17 cellular contexts compared by ENCODE assay signal in the genomic region with DNA sequence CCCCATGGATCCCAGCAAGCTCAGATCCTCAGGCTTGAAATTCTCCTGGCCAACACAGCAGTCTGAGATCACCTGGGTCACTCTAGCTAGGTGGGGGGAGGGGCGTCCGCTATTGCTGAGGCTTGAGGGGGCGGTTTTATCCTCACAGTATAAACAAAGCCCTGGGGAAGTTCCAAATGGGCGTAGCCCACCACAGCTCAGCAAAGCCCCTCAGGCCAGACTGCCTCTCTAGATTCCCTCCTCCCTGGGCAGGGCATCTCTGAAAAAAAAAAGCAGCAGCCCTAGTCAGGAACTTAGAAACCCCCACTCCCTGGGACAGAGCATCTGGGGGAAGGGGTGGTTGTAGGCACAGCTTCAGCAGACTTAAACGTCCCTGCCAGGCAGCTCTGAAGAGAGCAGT. TPM values are rescaled to one million over a fixed set of nuclear protein-coding genes. Genes with fewer than 3 reads are reported as not detected.
"Had no signal": no experiment of that assay in that cellular context is flagged by ENCODE, and none has a peak within 500 bp of the region (broad histone marks: within the 10 kb centered on the region; RNA-seq: fewer than 3 reads in every experiment).

No MANE protein-coding gene starts in this region.

- H3K9me3 ChIP-seq: adrenal gland, colonic mucosa had no signal

- H3K4me1 ChIP-seq: adrenal gland, colonic mucosa, heart left ventricle had no signal

- DNase-seq: activated CD4-positive, alpha-beta T cell treated with anti-CD3 and anti-CD28 coated beads, Interleukin-2, amount 10 ng/mL, durations not matched to agents 7 days and 5 days; activated CD4-positive, CD25-positive, alpha-beta regulatory T cell; activated CD8-positive, alpha-beta memory T cell treated with anti-CD3 and anti-CD28 coated beads for 24 hours; activated naive CD4-positive, alpha-beta T cell treated with anti-CD3 and anti-CD28 coated beads, Interleukin-2, amount 50 U/mL, for 16 hours; activated T-cell treated with anti-CD3 and anti-CD28 coated beads for 4 hours; adrenal gland; colonic mucosa; effector CD4-positive, alpha-beta T cell; foreskin melanocyte; natural killer cell; stimulated activated CD4-positive, alpha-beta T cell treated with anti-CD3 and anti-CD28 coated beads, Interleukin-12 subunit alpha, Interleukin-12 subunit beta, amount 100 ng/mL, for 4 hours; stimulated activated naive CD8-positive, alpha-beta T cell treated with anti-CD3 and anti-CD28 coated beads, Interleukin-15, Interleukin-2, amounts not matched to agents 100 U/mL and 50 U/mL, for 24 hours; T-helper 17 cell had no signal

- H3K27me3 ChIP-seq: adrenal gland, colonic mucosa, heart left ventricle had no signal

- H3K4me3 ChIP-seq: adrenal gland, colonic mucosa, heart left ventricle had no signal

- H3K27ac ChIP-seq: adrenal gland, colonic mucosa, heart left ventricle had no signal

- H3K36me3 ChIP-seq: adrenal gland, colonic mucosa, heart left ventricle had no signal

RNA-seq across cellular contexts. Expression of gene TRPC6, which starts 16.7 kb away (rescaled TPM):
- total RNA-seq: activated CD4-positive, alpha-beta T cell treated with anti-CD3 and anti-CD28 coated beads, Interleukin-2, amount 10 ng/mL, durations not matched to agents 7 days and 5 days; activated T-helper 2 cell treated with anti-CD3 and anti-CD28 coated beads, Interferon-gamma antibody, Interleukin-2, Interleukin-4, amounts not matched to agents 10 μg/mL and 5 μg/mL and 100 μg/mL, durations not matched to agents 14 hours and 24 hours and 36 hours; left lobe of liver; pulmonary artery endothelial cell had no signal
